ENCODE assay signal across 20 cellular contexts in genomic region chr2:150732491-150732890, GRCh38.
DNase-seq lines count a peak whose midpoint lies in the region; ATAC-seq and TF ChIP-seq lines count a peak whose summit lies in the region.
"Had no signal": no experiment of that assay in that cellular context is flagged by ENCODE, and none has a peak within 500 bp of the region (broad histone marks: within the 10 kb centered on the region; RNA-seq: fewer than 3 reads in every experiment).

No MANE protein-coding gene starts in this region.

- no peaks in the 10 kb centered on the region for H3F3A ChIP-seq in neural cell (ENCODE audit: insufficient read depth, low read length, poor library complexity, severe bottlenecking)

- H3K4me1 Mint-ChIP-seq in activated CD8-positive, alpha-beta T cell treated with anti-CD3 and anti-CD28 coated beads, Interleukin-2, amount 10 ng/mL, durations not matched to agents 7 days and 5 days (ENCODE audit: low read depth): no peaks in the 10 kb centered on the region
- H3K4me1 Mint-ChIP-seq: CD4-positive, CD25-positive, alpha-beta regulatory T cell had no signal

- no peaks in the 10 kb centered on the region for H3K79me2 ChIP-seq in neural cell (replicated peaks; ENCODE audit: insufficient read depth, low read length)

- H3K36me3 ChIP-seq in neural cell (ENCODE audit: insufficient read depth, low read length) (no peaks in the 10 kb centered on the region), adrenal gland (replicated peaks in 1 of 2) (no peaks in the 10 kb centered on the region)

- CTCF ChIA-PET in activated CD8-positive, alpha-beta T cell treated with anti-CD3 and anti-CD28 coated beads, Interleukin-2, amount 10 ng/mL, durations not matched to agents 7 days and 5 days (lab: Charles Lee): no interaction called here

- H3K27me3 Mint-ChIP-seq in activated CD8-positive, alpha-beta T cell treated with anti-CD3 and anti-CD28 coated beads, Interleukin-2, amount 10 ng/mL, durations not matched to agents 7 days and 5 days (ENCODE audit: low read depth): no peaks in the 10 kb centered on the region
- H3K27me3 Mint-ChIP-seq: CD4-positive, CD25-positive, alpha-beta regulatory T cell had no signal

- H3K4me3 ChIP-seq in neural cell (ENCODE audit: low read length): no peak overlapping the region
- H3K4me3 ChIP-seq in adrenal gland: no peak overlapping the region

- H3K9me2 ChIP-seq in neural cell (ENCODE audit: insufficient read depth, low read length): no peaks in the 10 kb centered on the region

- DNase-seq in OCI-M1 (lab: John Stamatoyannopoulos, UW) (peak; percentile 35), adrenal gland (no peak)
- DNase-seq in activated CD8-positive, alpha-beta T cell treated with anti-CD3 and anti-CD28 coated beads, Interleukin-2, amount 10 ng/mL, durations not matched to agents 7 days and 5 days: no peak
- DNase-seq: CD4-positive, CD25-positive, alpha-beta regulatory T cell; COR-L47; DMS79; H9; KBM-7; MM.1S; NCI-H1048; NCI-H1417 treated with DMSO at 0.1 percent for 48 hours; NCI-H187 treated with DMSO at 0.1 percent for 48 hours; NCI-H748 treated with DMSO at 0.1 percent for 48 hours; T-helper 1 cell had no signal

- no peak overlapping the region for H2AFZ ChIP-seq in neural cell (ENCODE audit: low read depth, low read length)

- H3K9me3 ChIP-seq in neural cell (ENCODE audit: low read length): no peaks in the 10 kb centered on the region
- H3K9me3 ChIP-seq in adrenal gland (replicated peaks in 1 of 3): no peaks in the 10 kb centered on the region

- ATAC-seq in GM18907 (IDR thresholded peaks at IDR 0.05; ENCODE audit: unreplicated experiment): peak; percentile 35
- ATAC-seq in HG02610 (IDR thresholded peaks at IDR 0.05; ENCODE audit: unreplicated experiment): peak; percentile 51
- no peak for ATAC-seq in HG02588 (IDR thresholded peaks at IDR 0.05; ENCODE audit: unreplicated experiment)
- no peak for ATAC-seq in activated CD8-positive, alpha-beta T cell treated with anti-CD3 and anti-CD28 coated beads, Interleukin-2, amount 10 ng/mL, durations not matched to agents 7 days and 5 days
- ATAC-seq: Panc1 had no signal

- no peak overlapping the region for H3K4me2 ChIP-seq in neural cell (ENCODE audit: low read length)

- POLR2A ChIA-PET in activated CD8-positive, alpha-beta T cell treated with anti-CD3 and anti-CD28 coated beads, Interleukin-2, amount 10 ng/mL, durations not matched to agents 7 days and 5 days (lab: Charles Lee): no interaction called here

- no peak for TF ChIP-seq EP300 in neural cell (conservative IDR thresholded peaks at IDR 0.05; ENCODE audit: poor library complexity, severe bottlenecking)

- H3K27ac ChIP-seq in neural cell (ENCODE audit: low read length) (peak overlapping the region; percentile 64), adrenal gland (no peak overlapping the region)
- H3K27ac ChIP-seq: HL-60 had no signal

- 48 to 58% (median 53%) methylated on average over 1 of the region's 1 CpG for WGBS in adrenal gland, 4 donors

- TF ChIP-seq RAD21 in neural cell (conservative IDR thresholded peaks at IDR 0.05): no peak

- TF ChIP-seq CTCF in neural cell (IDR thresholded peaks at IDR 0.05; ENCODE audit: poor library complexity, severe bottlenecking) (no peak), adrenal gland (IDR thresholded peaks at IDR 0.05) (no peak)

- H3K36me3 Mint-ChIP-seq in activated CD8-positive, alpha-beta T cell treated with anti-CD3 and anti-CD28 coated beads, Interleukin-2, amount 10 ng/mL, durations not matched to agents 7 days and 5 days (ENCODE audit: low read depth): no peaks in the 10 kb centered on the region
- H3K36me3 Mint-ChIP-seq: CD4-positive, CD25-positive, alpha-beta regulatory T cell had no signal

- H3K4me3 Mint-ChIP-seq in activated CD8-positive, alpha-beta T cell treated with anti-CD3 and anti-CD28 coated beads, Interleukin-2, amount 10 ng/mL, durations not matched to agents 7 days and 5 days: no peak overlapping the region
- H3K4me3 Mint-ChIP-seq: CD4-positive, CD25-positive, alpha-beta regulatory T cell; H9 had no signal

- TF ChIP-seq POLR2A in adrenal gland (IDR thresholded peaks at IDR 0.05): no peak

- no peaks in the 10 kb centered on the region for H3K4me1 ChIP-seq in adrenal gland (replicated peaks in 1 of 2)

- H4K20me1 ChIP-seq in neural cell (ENCODE audit: insufficient read depth): no peaks in the 10 kb centered on the region

- H3K27me3 ChIP-seq in neural cell (ENCODE audit: insufficient read depth, low read depth, low read length) (no peaks in the 10 kb centered on the region), adrenal gland (no peaks in the 10 kb centered on the region)

- no peak overlapping the region for H3K27ac Mint-ChIP-seq in activated CD8-positive, alpha-beta T cell treated with anti-CD3 and anti-CD28 coated beads, Interleukin-2, amount 10 ng/mL, durations not matched to agents 7 days and 5 days
- H3K27ac Mint-ChIP-seq: CD4-positive, CD25-positive, alpha-beta regulatory T cell had no signal

- no peak overlapping the region for H3K9ac ChIP-seq in neural cell (ENCODE audit: low read length)

- intact Hi-C loops in adrenal gland (cut with DNase I): no loop called here

- H3K9me3 Mint-ChIP-seq in activated CD8-positive, alpha-beta T cell treated with anti-CD3 and anti-CD28 coated beads, Interleukin-2, amount 10 ng/mL, durations not matched to agents 7 days and 5 days (ENCODE audit: insufficient read depth): no peaks in the 10 kb centered on the region

TF ChIP-seq in neural cell, 6 proteins besides CTCF, POLR2A, EP300 and RAD21:
- TF ChIP-seq EZH2 (IDR thresholded peaks at IDR 0.05; ENCODE audit: borderline replicate concordance, insufficient read depth, low read length, poor library complexity, severe bottlenecking) (no peak), POLR2AphosphoS5 (IDR thresholded peaks at IDR 0.05) (no peak), SMC3 (conservative IDR thresholded peaks at IDR 0.05; ENCODE audit: poor library complexity) (no peak)

Comparison
In these comparisons a context has a peak if more than half of its experiments do, and no peak if none do; other contexts are left out.
1. ATAC-seq: peak in GM18907 (single experiment) and HG02610 (single experiment); none in HG02588 (single experiment) and activated CD8-positive, alpha-beta T cell treated with anti-CD3 and anti-CD28 coated beads, Interleukin-2, amount 10 ng/mL, durations not matched to agents 7 days and 5 days (single experiment).